26 cellular contexts compared by ENCODE assay signal in genomic region chr6:164243012-164243610, GRCh38.
"Had no signal": no experiment of that assay in that cellular context is flagged by ENCODE, and none has a peak within 500 bp of the region (broad histone marks: within the 10 kb centered on the region; RNA-seq: fewer than 3 reads in every experiment).

No MANE protein-coding gene starts in this region.

- H3K9me3 Mint-ChIP-seq: activated T-cell treated with anti-CD3 and anti-CD28 coated beads, Interleukin-2, amount 50 U/mL, for 4 hours; activated T-helper 17 cell treated with anti-CD3 and anti-CD28 coated beads, Interleukin-2, amount 50 U/mL, for 72 hours had no signal

- DNase-seq: activated CD4-positive, alpha-beta memory T cell treated with anti-CD3 and anti-CD28 coated beads for 36 hours; activated CD4-positive, alpha-beta T cell treated with anti-CD3 and anti-CD28 coated beads for 36 hours; activated CD4-positive, alpha-beta T cell treated with anti-CD3 and anti-CD28 coated beads, Interleukin-2, amount 10 ng/mL, durations not matched to agents 24 days and 14 days; activated CD4-positive, CD25-positive, alpha-beta regulatory T cell; activated CD4-positive, CD25-positive, alpha-beta regulatory T cell treated with anti-CD3 and anti-CD28 coated beads, Interleukin-2, amount 50 U/mL, for 72 hours; activated effector memory CD4-positive, alpha-beta T cell treated with Interleukin-2 at 50 U/mL for 16 hours; activated gamma-delta T cell treated with Interleukin-2 at 50 U/mL for 16 hours; activated naive CD4-positive, alpha-beta T cell treated with anti-CD3 and anti-CD28 coated beads, Interleukin-2, amount 50 U/mL, for 16 hours; activated naive CD4-positive, alpha-beta T cell treated with Interleukin-2 at 50 U/mL for 16 hours; activated T-cell treated with anti-CD3 and anti-CD28 coated beads, Interleukin-2, amount 50 U/mL, for 4 hours; amniotic stem cell; anterior cingulate cortex; central memory CD4-positive, alpha-beta T cell; cerebellar nuclear complex; colonic mucosa; effector CD8-positive, alpha-beta T cell; foreskin fibroblast; gastrocnemius medialis; glutamatergic neuron; T-helper 1 cell; T-helper 17 cell; T1000 had no signal

- ATAC-seq: activated CD4-positive, alpha-beta T cell treated with anti-CD3 and anti-CD28 coated beads for 36 hours; activated T-cell treated with anti-CD3 and anti-CD28 coated beads, Interleukin-2, amount 50 U/mL, for 4 hours; activated T-helper 17 cell treated with anti-CD3 and anti-CD28 coated beads, Interleukin-2, amount 50 U/mL, for 72 hours; gastrocnemius medialis; T-helper 17 cell had no signal

- H3K27me3 Mint-ChIP-seq: activated CD4-positive, alpha-beta memory T cell treated with anti-CD3 and anti-CD28 coated beads for 36 hours; activated CD4-positive, alpha-beta T cell treated with anti-CD3 and anti-CD28 coated beads for 36 hours; activated CD4-positive, alpha-beta T cell treated with anti-CD3 and anti-CD28 coated beads, Interleukin-2, amount 10 ng/mL, durations not matched to agents 24 days and 14 days; activated naive CD8-positive, alpha-beta T cell; T-helper 17 cell had no signal

- H3K27ac Mint-ChIP-seq: activated CD4-positive, alpha-beta memory T cell treated with anti-CD3 and anti-CD28 coated beads for 36 hours; activated CD4-positive, alpha-beta T cell treated with anti-CD3 and anti-CD28 coated beads for 36 hours; activated CD4-positive, alpha-beta T cell treated with anti-CD3 and anti-CD28 coated beads, Interleukin-2, amount 10 ng/mL, durations not matched to agents 24 days and 14 days; activated naive CD8-positive, alpha-beta T cell; activated T-helper 17 cell treated with anti-CD3 and anti-CD28 coated beads, Interleukin-2, amount 50 U/mL, for 72 hours; brain; T-helper 17 cell; T-helper 2 cell treated with Interferon-gamma antibody and Interleukin-4, amounts not matched to agents 5 μg/mL and 100 μg/mL, for 36 hours had no signal

- H3K36me3 Mint-ChIP-seq: activated CD4-positive, alpha-beta memory T cell treated with anti-CD3 and anti-CD28 coated beads for 36 hours; activated naive CD8-positive, alpha-beta T cell; brain had no signal

- H3K4me1 Mint-ChIP-seq: activated CD4-positive, alpha-beta T cell treated with anti-CD3 and anti-CD28 coated beads for 36 hours; activated CD4-positive, alpha-beta T cell treated with anti-CD3 and anti-CD28 coated beads, Interleukin-2, amount 10 ng/mL, durations not matched to agents 24 days and 14 days; activated T-helper 17 cell treated with anti-CD3 and anti-CD28 coated beads, Interleukin-2, amount 50 U/mL, for 72 hours; T-helper 17 cell had no signal

- H3K4me3 Mint-ChIP-seq: activated CD4-positive, alpha-beta memory T cell treated with anti-CD3 and anti-CD28 coated beads for 36 hours; activated CD4-positive, alpha-beta T cell treated with anti-CD3 and anti-CD28 coated beads for 36 hours; activated CD4-positive, alpha-beta T cell treated with anti-CD3 and anti-CD28 coated beads, Interleukin-2, amount 10 ng/mL, durations not matched to agents 24 days and 14 days; activated naive CD8-positive, alpha-beta T cell; activated T-cell treated with anti-CD3 and anti-CD28 coated beads, Interleukin-2, amount 50 U/mL, for 4 hours; activated T-helper 17 cell treated with anti-CD3 and anti-CD28 coated beads, Interleukin-2, amount 50 U/mL, for 72 hours; brain; T-helper 17 cell; T-helper 2 cell treated with Interferon-gamma antibody and Interleukin-4, amounts not matched to agents 5 μg/mL and 100 μg/mL, for 36 hours had no signal
